ENCODE assay signal across 26 cellular contexts in the genomic region with DNA sequence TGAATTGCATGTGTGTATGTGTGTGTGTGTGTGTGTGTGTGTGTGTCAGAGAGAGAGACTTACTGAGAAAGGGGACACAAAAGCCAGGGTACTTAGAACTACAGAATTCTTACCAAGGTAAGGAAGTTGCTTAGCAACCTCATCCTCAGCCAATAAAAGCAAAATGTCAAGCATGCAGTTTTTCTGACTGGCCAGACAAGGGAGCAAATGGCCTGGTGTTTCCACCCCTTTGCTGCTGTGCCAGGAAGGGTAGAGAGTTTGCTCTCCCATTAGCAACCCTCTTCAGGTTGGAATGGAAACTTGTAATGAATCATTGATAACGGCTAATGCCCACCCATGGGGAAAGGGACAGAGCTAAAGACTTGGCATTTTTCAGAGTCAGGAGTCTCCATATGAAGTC. TPM values are rescaled to one million over a fixed set of nuclear protein-coding genes. Genes with fewer than 3 reads are reported as not detected.
DNase-seq lines count a peak whose midpoint lies in the region; ATAC-seq and TF ChIP-seq lines count a peak whose summit lies in the region.
"Had no signal": no experiment of that assay in that cellular context is flagged by ENCODE, and none has a peak within 500 bp of the region (broad histone marks: within the 10 kb centered on the region; RNA-seq: fewer than 3 reads in every experiment).

No MANE protein-coding gene starts in this region.

- no peak overlapping the region for H3K27ac ChIP-seq in adrenal gland
- H3K27ac ChIP-seq: body of pancreas, left ventricle myocardium inferior, PC-9 had no signal

- TF ChIP-seq POLR2A in adrenal gland (IDR thresholded peaks at IDR 0.05) = no peak

- no peaks in the 10 kb centered on the region for H3K9me3 ChIP-seq in adrenal gland (replicated peaks in 1 of 3)
- H3K9me3 ChIP-seq: body of pancreas, left ventricle myocardium inferior had no signal

- TF ChIP-seq CTCF in adrenal gland (IDR thresholded peaks at IDR 0.05) = no peak

- WGBS in adrenal gland, 4 donors = 34 to 54% (median 43%) methylated on average over 1 of the region's 1 CpG

- no peak overlapping the region for H3K4me3 ChIP-seq in adrenal gland
- H3K4me3 ChIP-seq: body of pancreas, left ventricle myocardium inferior, PC-9 had no signal

- no peaks in the 10 kb centered on the region for H3K27me3 ChIP-seq in adrenal gland
- H3K27me3 ChIP-seq: body of pancreas had no signal

- ATAC-seq in GM19324 (IDR thresholded peaks at IDR 0.05; ENCODE audit: low FRiP score, unreplicated experiment) (no peak), HG02763 (IDR thresholded peaks at IDR 0.05; ENCODE audit: unreplicated experiment) (no peak)
- ATAC-seq: body of pancreas; stimulated activated naive CD8-positive, alpha-beta T cell treated with anti-CD3 and anti-CD28 coated beads, Interleukin-15, amount 100 ng/mL, for 72 hours had no signal

- H3K36me3 ChIP-seq in adrenal gland (replicated peaks in 1 of 2) = no peaks in the 10 kb centered on the region
- H3K36me3 ChIP-seq: left ventricle myocardium inferior had no signal

- no peaks in the 10 kb centered on the region for H3K4me1 ChIP-seq in adrenal gland (replicated peaks in 1 of 2)
- H3K4me1 ChIP-seq: body of pancreas, left ventricle myocardium inferior had no signal

- intact Hi-C loops in adrenal gland (cut with DNase I) = no loop called here

- in situ Hi-C loops in SK-MEL-5 (cut with HindIII; ENCODE audit: low pct_unique_long_range_greater_than_20kb, low sequenced_read_pairs) = no loop called here

- DNase-seq in DMS153 treated with DMSO at 0.1 percent for 48 hours (lab: John Stamatoyannopoulos, UW; ENCODE audit: unreplicated experiment) (peak; percentile 61), NCI-H1105 (lab: John Stamatoyannopoulos, UW) (peak; percentile 36), SK-MEL-5 (ENCODE audit: low read depth, low spot score) (peak; percentile 55), midbrain (lab: John Stamatoyannopoulos, UW) (peak; percentile 33), adrenal gland (no peak), ureter (ENCODE audit: low spot score) (no peak)
- DNase-seq: activated CD4-positive, alpha-beta T cell treated with anti-CD3 and anti-CD28 coated beads, Interleukin-2, amount 10 ng/mL, durations not matched to agents 24 days and 14 days; activated CD8-positive, alpha-beta memory T cell treated with anti-CD3 and anti-CD28 coated beads, Interleukin-2, amount 50 U/mL, for 4 hours; activated naive CD8-positive, alpha-beta T cell treated with anti-CD3 and anti-CD28 coated beads for 36 hours; CD4-positive, alpha-beta T cell; glutamatergic neuron; left ventricle myocardium inferior; NCI-H1694; NCI-H526; PC-9; SIG-M5; small intestine; stimulated activated CD4-positive, alpha-beta T cell treated with anti-CD3 and anti-CD28 coated beads, Interleukin-2, amount 100 ng/mL, for 48 hours; stimulated activated naive CD8-positive, alpha-beta T cell treated with anti-CD3 and anti-CD28 coated beads, Interleukin-15, amount 100 ng/mL, for 72 hours; trophoblast cell had no signal

RNA-seq across cellular contexts. Expression of a gene that starts 10.7 kb away (rescaled TPM):
- total RNA-seq in SK-MEL-5 (2014; rRNA removed; shearing (Covaris generic)) = 44.3 and 53.3 TPM in 2 replicates
- 45.6 and 53.4 TPM in 2 replicates for polyA plus RNA-seq in SK-MEL-5 (2015; cell fraction: cytosol; rRNA removed)
- polyA plus RNA-seq in SK-MEL-5 (2015; cell fraction: nucleus; rRNA removed) = 9.5 and 16.7 TPM in 2 replicates
- total RNA-seq in adrenal gland (1 to 10 TPM in 4 of 8 donors, under 1 TPM in 2, not detected in 2; 0.36 to 2.4 (median 1.3) TPM), ureter (0.86 TPM)
- 1 to 10 TPM in 1 of 3 donors, under 1 TPM in 2; 0.68 to 2.1 (median 0.80) TPM for polyA plus RNA-seq in adrenal gland
- total RNA-seq: activated CD4-positive, alpha-beta T cell treated with anti-CD3 and anti-CD28 coated beads, Interleukin-2, amount 10 ng/mL, durations not matched to agents 24 days and 14 days; activated T-helper 2 cell treated with anti-CD3 and anti-CD28 coated beads, Interferon-gamma antibody, Interleukin-2, Interleukin-4, amounts not matched to agents 10 μg/mL and 5 μg/mL and 100 μg/mL, durations not matched to agents 14 hours and 24 hours and 36 hours; CD4-positive, alpha-beta T cell; mononuclear cell; PC-9; T-helper 1 cell treated with Interleukin-12 subunit alpha and Interleukin-12 subunit beta and Interleukin-4 antibody, amounts not matched to agents 30 ng/mL and 1 ng/mL, for 36 hours had no signal

Comparison
In these comparisons a context has a peak if more than half of its experiments do, and no peak if none do; other contexts are left out.
1. DNase-seq: peak in DMS153 treated with DMSO at 0.1 percent for 48 hours (single experiment), NCI-H1105 (single experiment), SK-MEL-5 (single experiment) and midbrain (single experiment); none in adrenal gland (0 of 7) and ureter (single experiment).
2. RNA of a gene that starts 10.7 kb away (total RNA-seq): 44.3 to 53.3 TPM in SK-MEL-5; 0.36 to 2.4 TPM in adrenal gland and 0.86 TPM in ureter (single experiment); every median in the first group is over 10 times any median in the second.